9 cellular contexts compared by ENCODE assay signal in genomic region chr3:98980915-98981596, GRCh38.
A peak's percentile ranks its signal among the peaks of the same experiment; 100 is the strongest.
DNase-seq lines count a peak whose midpoint lies in the region; ATAC-seq, FAIRE-seq and TF ChIP-seq lines count a peak whose summit lies in the region.
"Had no signal": no experiment of that assay in that cellular context is flagged by ENCODE, and none has a peak within 500 bp of the region (broad histone marks: within the 10 kb centered on the region; RNA-seq: fewer than 3 reads in every experiment).

No MANE protein-coding gene starts in this region.

- intact Hi-C loops in right cardiac atrium (cut with DNase I): no loop called here

- H3K4me3 Mint-ChIP-seq in nephron progenitor cell (no peak overlapping the region), WTC11 (no peak overlapping the region)

- peak; percentile 84 for FAIRE-seq in GM12892 (lab: Jason Lieb, UNC)

- CTCF ChIA-PET in WTC11 (lab: Charles Lee): interaction anchor here (0.7 to 1.1 kb wide), 2 partner anchors 35 to 168 kb away, joined by 3 read pairs; no protein-coding TSS in a partner anchor

- TF ChIP-seq CTCF in fibroblast of villous mesenchyme (IDR thresholded peaks at IDR 0.05; ENCODE audit: insufficient read depth, low read depth, low read length): no peak
- TF ChIP-seq CTCF in nephron progenitor cell (IDR thresholded peaks at IDR 0.05): no peak
- no peak for TF ChIP-seq CTCF in WTC11 (IDR thresholded peaks at IDR 0.05)

- H3K9me3 ChIP-seq in right cardiac atrium (ENCODE audit: control insufficient read depth, low read length): no peaks in the 10 kb centered on the region

- H3K27me3 Mint-ChIP-seq in nephron progenitor cell (ENCODE audit: low read depth, poor library complexity) (no peaks in the 10 kb centered on the region), WTC11 (ENCODE audit: low read depth) (no peaks in the 10 kb centered on the region)

- H3K27ac Mint-ChIP-seq in nephron progenitor cell (no peak overlapping the region), WTC11 (no peak overlapping the region)

- DNase-seq in GM12892 (ENCODE audit: insufficient read length) (peak; percentile 16), fibroblast of villous mesenchyme (ENCODE audit: low read depth) (peak; percentile 47), NCI-H446 treated with DMSO at 0.1 percent for 48 hours (lab: John Stamatoyannopoulos, UW) (no peak), nephron progenitor cell (no peak), right cardiac atrium (no peak), WTC11 (ENCODE audit: low spot score) (no peak)

- POLR2A ChIA-PET in WTC11 (lab: Charles Lee): no interaction called here

- ATAC-seq in GM21619 (IDR thresholded peaks at IDR 0.05; ENCODE audit: unreplicated experiment) (peak; percentile 87), HG03575 (IDR thresholded peaks at IDR 0.05; ENCODE audit: extremely low read depth, insufficient number of reproducible peaks, low FRiP score, unreplicated experiment) (peak; percentile 88), right cardiac atrium (no peak), WTC11 (no peak)
- ATAC-seq: activated CD4-positive, CD25-positive, alpha-beta regulatory T cell treated with anti-CD3 and anti-CD28 coated beads, Interleukin-2, amount 50 U/mL, for 24 hours had no signal

- peaks cover 8% of the 10 kb centered on the region for H3K4me1 Mint-ChIP-seq in nephron progenitor cell
- peaks cover 16% of the 10 kb centered on the region for H3K4me1 Mint-ChIP-seq in WTC11

- H3K36me3 Mint-ChIP-seq in nephron progenitor cell (ENCODE audit: low read depth) (no peaks in the 10 kb centered on the region), WTC11 (no peaks in the 10 kb centered on the region)

- no peak overlapping the region for H3K27ac ChIP-seq in right cardiac atrium (ENCODE audit: low read length)

- no peaks in the 10 kb centered on the region for H3K27me3 ChIP-seq in right cardiac atrium (ENCODE audit: control insufficient read depth, insufficient read depth)

- H3K9me3 Mint-ChIP-seq in nephron progenitor cell (peaks cover 3% of the 10 kb centered on the region), WTC11 (no peaks in the 10 kb centered on the region)

- no peak for TF ChIP-seq POLR2A in GM12892 (IDR thresholded peaks at IDR 0.05; ENCODE audit: low read depth, low read length)

- peaks cover under 1% of the 10 kb centered on the region for H3K4me1 ChIP-seq in right cardiac atrium (ENCODE audit: control insufficient read depth, insufficient read depth, low read length)

- WGBS in right cardiac atrium: 31% methylated on average over 2 of the region's 2 CpGs

- no peak overlapping the region for H3K4me3 ChIP-seq in fibroblast of villous mesenchyme (ENCODE audit: low read depth, low read length)
- H3K4me3 ChIP-seq in right cardiac atrium (ENCODE audit: low read length): no peak overlapping the region

TF ChIP-seq in WTC11, 78 proteins besides CTCF, POLR2A, EP300 and RAD21:
- no peak for TF ChIP-seq AFF4 (CRISPR knock-in tag; IDR thresholded peaks at IDR 0.05; ENCODE audit: borderline replicate concordance)
- no peak for TF ChIP-seq CREB1 (CRISPR knock-in tag; IDR thresholded peaks at IDR 0.05)
TF ChIP-seq in WTC11: peak in this region for 0.

Comparison
In these comparisons a context has a peak if more than half of its experiments do, and no peak if none do; other contexts are left out.
1. DNase-seq: peak in GM12892 (single experiment) and fibroblast of villous mesenchyme (single experiment); none in NCI-H446 treated with DMSO at 0.1 percent for 48 hours (single experiment), nephron progenitor cell (single experiment), right cardiac atrium (0 of 3) and WTC11 (single experiment).
2. ATAC-seq: peak in GM21619 (single experiment) and HG03575 (single experiment); none in right cardiac atrium (0 of 2) and WTC11 (single experiment).